18 cellular contexts compared by ENCODE assay signal in genomic region chr16:82796047-82796446, GRCh38.
"Had no signal": no experiment of that assay in that cellular context is flagged by ENCODE, and none has a peak within 500 bp of the region (broad histone marks: within the 10 kb centered on the region; RNA-seq: fewer than 3 reads in every experiment).

No MANE protein-coding gene starts in this region.

- H3K36me3 Mint-ChIP-seq: activated naive CD8-positive, alpha-beta T cell; brain; naive thymus-derived CD8-positive, alpha-beta T cell; stimulated activated naive B cell treated with anti-CD40 and anti-IgM and Interleukin-4, amounts not matched to agents 10 μg/mL and 1 μg/mL and 100 μg/mL, for 72 hours had no signal

- H3K36me3 ChIP-seq: prostate gland, spleen, tibial nerve had no signal

- H3K27me3 ChIP-seq: esophagus muscularis mucosa, tibial nerve had no signal

- H3K4me3 Mint-ChIP-seq: activated naive CD8-positive, alpha-beta T cell; brain; naive thymus-derived CD8-positive, alpha-beta T cell; stimulated activated naive B cell treated with anti-CD40 and anti-IgM and Interleukin-4, amounts not matched to agents 10 μg/mL and 1 μg/mL and 100 μg/mL, for 72 hours; T-helper 2 cell treated with Interferon-gamma antibody and Interleukin-4, amounts not matched to agents 5 μg/mL and 100 μg/mL, for 36 hours had no signal

- H3K9me3 Mint-ChIP-seq: stimulated activated naive B cell treated with anti-CD40 and anti-IgM and Interleukin-4, amounts not matched to agents 10 μg/mL and 1 μg/mL and 100 μg/mL, for 72 hours had no signal

- H3K4me3 ChIP-seq: esophagus muscularis mucosa, prostate gland, spleen, tibial nerve had no signal

- H3K4me1 ChIP-seq: esophagus muscularis mucosa, prostate gland, spleen, tibial nerve had no signal

- DNase-seq: activated CD4-positive, alpha-beta T cell treated with anti-CD3 and anti-CD28 coated beads for 1 hour; activated CD4-positive, alpha-beta T cell treated with anti-CD3 and anti-CD28 coated beads, Interleukin-2, amount 50 U/mL, for 48 hours; activated gamma-delta T cell; activated T-cell treated with anti-CD3 and anti-CD28 coated beads, Interleukin-2, amount 50 U/mL, for 48 hours; amygdala; foreskin fibroblast; head of caudate nucleus; naive thymus-derived CD8-positive, alpha-beta T cell; spleen; stimulated activated CD4-positive, alpha-beta T cell treated with anti-CD3 and anti-CD28 coated beads, Interleukin-1b, Interleukin-23, amount 100 ng/mL, for 48 hours; stimulated activated naive B cell treated with anti-CD40 and anti-IgM and Interleukin-4, amounts not matched to agents 10 μg/mL and 1 μg/mL and 100 μg/mL, for 72 hours had no signal

- ATAC-seq: naive thymus-derived CD8-positive, alpha-beta T cell; sciatic nerve; stimulated activated naive B cell treated with anti-CD40 and anti-IgM and Interleukin-4, amounts not matched to agents 10 μg/mL and 1 μg/mL and 100 μg/mL, for 72 hours had no signal

- H3K27me3 Mint-ChIP-seq: activated naive CD8-positive, alpha-beta T cell; stimulated activated naive B cell treated with anti-CD40 and anti-IgM and Interleukin-4, amounts not matched to agents 10 μg/mL and 1 μg/mL and 100 μg/mL, for 72 hours had no signal

- H3K27ac Mint-ChIP-seq: activated naive CD8-positive, alpha-beta T cell; brain; stimulated activated naive B cell treated with anti-CD40 and anti-IgM and Interleukin-4, amounts not matched to agents 10 μg/mL and 1 μg/mL and 100 μg/mL, for 72 hours; T-helper 2 cell treated with Interferon-gamma antibody and Interleukin-4, amounts not matched to agents 5 μg/mL and 100 μg/mL, for 36 hours had no signal

- H3K9me3 ChIP-seq: esophagus muscularis mucosa, prostate gland had no signal

- H3K27ac ChIP-seq: esophagus muscularis mucosa, prostate gland, spleen, tibial nerve had no signal

- H3K4me1 Mint-ChIP-seq: naive thymus-derived CD8-positive, alpha-beta T cell; stimulated activated naive B cell treated with anti-CD40 and anti-IgM and Interleukin-4, amounts not matched to agents 10 μg/mL and 1 μg/mL and 100 μg/mL, for 72 hours had no signal
